Comparison of ENCODE assay signal across 34 cellular contexts in genomic region chr2:172582656-172583055, GRCh38.
"Had no signal": no experiment of that assay in that cellular context is flagged by ENCODE, and none has a peak within 500 bp of the region (broad histone marks: within the 10 kb centered on the region; RNA-seq: fewer than 3 reads in every experiment).

No MANE protein-coding gene starts in this region.

- ATAC-seq: activated CD4-positive, alpha-beta T cell treated with anti-CD3 and anti-CD28 coated beads for 36 hours; foreskin keratinocyte; heart left ventricle; left colon; naive thymus-derived CD4-positive, alpha-beta T cell; pancreas; stimulated activated memory B cell treated with anti-CD40 and anti-IgM and Interleukin-4, amounts not matched to agents 10 μg/mL and 1 μg/mL and 100 μg/mL, for 72 hours had no signal

- H3K27ac ChIP-seq: brain microvascular endothelial cell, esophagus muscularis mucosa, foreskin keratinocyte, heart left ventricle, pancreas, prostate gland, sigmoid colon, tibial nerve had no signal

- H3K27me3 Mint-ChIP-seq: activated CD4-positive, alpha-beta T cell treated with anti-CD3 and anti-CD28 coated beads for 36 hours; activated naive CD8-positive, alpha-beta T cell treated with anti-CD3 and anti-CD28 coated beads, Interleukin-2, amount 10 ng/mL, durations not matched to agents 7 days and 5 days; naive thymus-derived CD4-positive, alpha-beta T cell; stimulated activated memory B cell treated with anti-CD40 and anti-IgM and Interleukin-4, amounts not matched to agents 10 μg/mL and 1 μg/mL and 100 μg/mL, for 72 hours had no signal

- H3K4me3 ChIP-seq: esophagus muscularis mucosa, heart left ventricle, pancreas, prostate gland, sigmoid colon, tibial nerve had no signal

- FAIRE-seq: astrocyte, kidney, pancreas, small intestine had no signal

- H3K9me3 ChIP-seq: pancreas, prostate gland had no signal

- H3K36me3 ChIP-seq: pancreas, prostate gland had no signal

- H3K4me1 ChIP-seq: esophagus muscularis mucosa, foreskin keratinocyte, heart left ventricle, pancreas, prostate gland, sigmoid colon, tibial nerve had no signal

- H3K27me3 ChIP-seq: brain microvascular endothelial cell, esophagus muscularis mucosa, foreskin keratinocyte, heart left ventricle, pancreas, sigmoid colon, tibial nerve had no signal

- H3K4me1 Mint-ChIP-seq: mesothelial cell of epicardium had no signal

- H3K27ac Mint-ChIP-seq: activated CD4-positive, alpha-beta T cell treated with anti-CD3 and anti-CD28 coated beads for 36 hours; activated naive CD4-positive, alpha-beta T cell treated with anti-CD3 and anti-CD28 coated beads for 36 hours; activated naive CD8-positive, alpha-beta T cell treated with anti-CD3 and anti-CD28 coated beads, Interleukin-2, amount 10 ng/mL, durations not matched to agents 7 days and 5 days; immature natural killer cell; mesothelial cell of epicardium; stimulated activated memory B cell treated with anti-CD40 and anti-IgM and Interleukin-4, amounts not matched to agents 10 μg/mL and 1 μg/mL and 100 μg/mL, for 72 hours; T-helper 2 cell treated with Interferon-gamma antibody and Interleukin-4, amounts not matched to agents 5 μg/mL and 100 μg/mL, for 36 hours had no signal

- DNase-seq: activated CD4-positive, alpha-beta T cell treated with anti-CD3 and anti-CD28 coated beads for 36 hours; activated CD4-positive, alpha-beta T cell treated with anti-CD3 and anti-CD28 coated beads, Interleukin-2, amount 50 U/mL, for 4 hours; activated CD4-positive, CD25-positive, alpha-beta regulatory T cell; activated CD8-positive, alpha-beta memory T cell treated with anti-CD3 and anti-CD28 coated beads for 24 hours; activated effector memory CD4-positive, alpha-beta T cell treated with anti-CD3 and anti-CD28 coated beads, Interleukin-2, amount 50 U/mL, for 16 hours; activated naive CD4-positive, alpha-beta T cell treated with anti-CD3 and anti-CD28 coated beads for 36 hours; activated naive CD8-positive, alpha-beta T cell treated with anti-CD3 and anti-CD28 coated beads, Interleukin-2, amount 10 ng/mL, durations not matched to agents 7 days and 5 days; amniotic stem cell; brain microvascular endothelial cell; central memory CD4-positive, alpha-beta T cell; foreskin keratinocyte; heart left ventricle; hypothalamus; immature natural killer cell; kidney; left colon; mammary epithelial cell; naive thymus-derived CD4-positive, alpha-beta T cell; nucleus accumbens; pancreas; retina; sigmoid colon; small intestine; stimulated activated CD4-positive, alpha-beta T cell treated with anti-CD3 and anti-CD28 coated beads, Interleukin-1b, Interleukin-23, amount 100 ng/mL, for 48 hours; stimulated activated CD4-positive, alpha-beta T cell treated with anti-CD3 and anti-CD28 coated beads, Interleukin-4, amount 100 ng/mL, for 4 hours; stimulated activated CD8-positive, alpha-beta memory T cell treated with anti-CD3 and anti-CD28 coated beads, Interleukin-4, amount 100 ng/mL, for 48 hours had no signal

- H3K4me3 Mint-ChIP-seq: activated CD4-positive, alpha-beta T cell treated with anti-CD3 and anti-CD28 coated beads for 36 hours; activated naive CD4-positive, alpha-beta T cell treated with anti-CD3 and anti-CD28 coated beads for 36 hours; activated naive CD8-positive, alpha-beta T cell treated with anti-CD3 and anti-CD28 coated beads, Interleukin-2, amount 10 ng/mL, durations not matched to agents 7 days and 5 days; immature natural killer cell; mesothelial cell of epicardium; neural crest cell; stimulated activated memory B cell treated with anti-CD40 and anti-IgM and Interleukin-4, amounts not matched to agents 10 μg/mL and 1 μg/mL and 100 μg/mL, for 72 hours; T-helper 2 cell treated with Interferon-gamma antibody and Interleukin-4, amounts not matched to agents 5 μg/mL and 100 μg/mL, for 36 hours had no signal
